Comparison of ENCODE assay signal across 1 cellular context in genomic region chr16:72125635-72126428, GRCh38.
TF ChIP-seq lines count a peak whose summit lies in the region.

No MANE protein-coding gene starts in this region.

TF ChIP-seq in HepG2, 621 proteins besides CTCF, POLR2A, EP300 and RAD21:
- TF ChIP-seq EHMT2 (IDR thresholded peaks at IDR 0.05; ENCODE audit: borderline replicate concordance, low read depth, low read length): peak; percentile 47; the same call in 1 of the 2 replicates
- TF ChIP-seq WIZ (CRISPR knock-in tag; IDR thresholded peaks at IDR 0.05): no peak
- TF ChIP-seq SPEN (CRISPR knock-in tag; IDR thresholded peaks at IDR 0.05; ENCODE audit: low read depth): peak; percentile 6; the same call in 1 of the 2 replicates
- TF ChIP-seq KDM3A (CRISPR knock-in tag; IDR thresholded peaks at IDR 0.05; ENCODE audit: low read depth): no peak
- no peak for TF ChIP-seq RBFOX2 (IDR thresholded peaks at IDR 0.05; ENCODE audit: low read depth, low read length)
- TF ChIP-seq EZH2 (conservative IDR thresholded peaks at IDR 0.05; ENCODE audit: low read depth, low read length): no peak
- TF ChIP-seq ETS1 (CRISPR knock-in tag; IDR thresholded peaks at IDR 0.05): no peak
- TF ChIP-seq SAFB2 (CRISPR knock-in tag; IDR thresholded peaks at IDR 0.05; ENCODE audit: borderline replicate concordance, low read depth): 0 out of 2 replicates have a peak, but pooled peaks have one; percentile 6
- TF ChIP-seq BCL3 (CRISPR knock-in tag; IDR thresholded peaks at IDR 0.05): 0 out of 2 replicates have a peak, but pooled peaks have one; percentile 47
- TF ChIP-seq SP4 (CRISPR knock-in tag; IDR thresholded peaks at IDR 0.05): peak; percentile 43; the same call in 1 of the 2 replicates
- no peak for TF ChIP-seq ARID3A (IDR thresholded peaks at IDR 0.05; ENCODE audit: low read depth, low read length)
- no peak for TF ChIP-seq MLLT10 (CRISPR knock-in tag; IDR thresholded peaks at IDR 0.05)
- 0 out of 2 replicates have a peak, but pooled peaks have one; percentile 29 for TF ChIP-seq NRL (CRISPR knock-in tag; IDR thresholded peaks at IDR 0.05; ENCODE audit: borderline replicate concordance)
- TF ChIP-seq ZKSCAN1 (IDR thresholded peaks at IDR 0.05; ENCODE audit: low read length): no peak
- TF ChIP-seq ZNF441 (CRISPR knock-in tag; IDR thresholded peaks at IDR 0.05; ENCODE audit: borderline replicate concordance): 0 out of 2 replicates have a peak, but pooled peaks have one; percentile 1
- peak; percentile 13; the same call in 1 of the 2 replicates for TF ChIP-seq ZNF501 (CRISPR knock-in tag; IDR thresholded peaks at IDR 0.05)
- peak; percentile 2; the same call in 1 of the 2 replicates for TF ChIP-seq ZNF350 (CRISPR knock-in tag; IDR thresholded peaks at IDR 0.05; ENCODE audit: borderline replicate concordance, low read depth)
- TF ChIP-seq ZFP91 (CRISPR knock-in tag; IDR thresholded peaks at IDR 0.05; ENCODE audit: borderline replicate concordance): 0 out of 2 replicates have a peak, but pooled peaks have one; percentile 6
- TF ChIP-seq AKAP8 (CRISPR knock-in tag; IDR thresholded peaks at IDR 0.05): 0 out of 2 replicates have a peak, but pooled peaks have one; percentile 1
